ENCODE assay signal across 32 cellular contexts in genomic region chr1:239303289-239303688, GRCh38.
"Had no signal": no experiment of that assay in that cellular context is flagged by ENCODE, and none has a peak within 500 bp of the region (broad histone marks: within the 10 kb centered on the region; RNA-seq: fewer than 3 reads in every experiment).

No MANE protein-coding gene starts in this region.

- H3K36me3 ChIP-seq: adrenal gland, ascending aorta, brain microvascular endothelial cell, breast epithelium, cardiac muscle cell had no signal

- H3K4me3 ChIP-seq: adrenal gland, ascending aorta, body of pancreas, breast epithelium, cardiac muscle cell had no signal

- H3K4me1 ChIP-seq: adrenal gland, ascending aorta, body of pancreas, breast epithelium had no signal

- FAIRE-seq: astrocyte, bronchial epithelial cell had no signal

- DNase-seq: activated effector memory CD4-positive, alpha-beta T cell treated with anti-CD3 and anti-CD28 coated beads, Interleukin-2, amount 50 U/mL, for 16 hours; activated effector memory CD4-positive, alpha-beta T cell treated with Interleukin-2 at 50 U/mL for 16 hours; activated gamma-delta T cell; activated gamma-delta T cell treated with Interleukin-2 at 50 U/mL for 16 hours; activated naive CD4-positive, alpha-beta T cell; activated naive CD4-positive, alpha-beta T cell treated with anti-CD3 and anti-CD28 coated beads for 36 hours; activated naive CD4-positive, alpha-beta T cell treated with anti-CD3 and anti-CD28 coated beads, Interleukin-2, amount 10 ng/mL, durations not matched to agents 7 days and 5 days; activated naive CD4-positive, alpha-beta T cell treated with anti-CD3 and anti-CD28 coated beads, Interleukin-2, amount 50 U/mL, for 16 hours; activated naive CD4-positive, alpha-beta T cell treated with Interleukin-2 at 50 U/mL for 16 hours; activated naive CD8-positive, alpha-beta T cell treated with anti-CD3 and anti-CD28 coated beads for 36 hours; activated naive CD8-positive, alpha-beta T cell treated with anti-CD3 and anti-CD28 coated beads, Interleukin-2, amount 10 ng/mL, durations not matched to agents 7 days and 5 days; activated naive CD8-positive, alpha-beta T cell treated with anti-CD3 and anti-CD28 coated beads, Interleukin-2, amount 50 U/mL, for 24 hours; activated T-cell treated with anti-CD3 and anti-CD28 coated beads, Interleukin-2, amount 50 U/mL, for 4 hours; activated T-cell treated with anti-CD3 and anti-CD28 coated beads, Interleukin-2, amount 50 U/mL, for 48 hours; activated T-cell treated with anti-CD3 and anti-CD28 coated beads, Interleukin-2, amount 50 U/mL, for 72 hours; amniotic stem cell; amygdala; anterior cingulate cortex; aorta; body of pancreas; brain microvascular endothelial cell; caudate nucleus; central memory CD4-positive, alpha-beta T cell; cerebellar nuclear complex had no signal

- H3K27ac ChIP-seq: adrenal gland, ascending aorta, body of pancreas, brain microvascular endothelial cell, breast epithelium, cardiac muscle cell had no signal

- ATAC-seq: activated naive CD4-positive, alpha-beta T cell treated with anti-CD3 and anti-CD28 coated beads, Interleukin-2, amount 50 U/mL, for 72 hours; activated naive CD8-positive, alpha-beta T cell treated with anti-CD3 and anti-CD28 coated beads, Interleukin-2, amount 50 U/mL, for 24 hours; activated T-cell treated with anti-CD3 and anti-CD28 coated beads, Interleukin-2, amount 50 U/mL, for 4 hours; activated T-cell treated with anti-CD3 and anti-CD28 coated beads, Interleukin-2, amount 50 U/mL, for 72 hours; activated T-helper 17 cell treated with anti-CD3 and anti-CD28 coated beads, Interleukin-2, amount 50 U/mL, for 72 hours; body of pancreas had no signal

- H3K9me3 ChIP-seq: adrenal gland, ascending aorta, body of pancreas, breast epithelium had no signal
